In the genomic region with DNA sequence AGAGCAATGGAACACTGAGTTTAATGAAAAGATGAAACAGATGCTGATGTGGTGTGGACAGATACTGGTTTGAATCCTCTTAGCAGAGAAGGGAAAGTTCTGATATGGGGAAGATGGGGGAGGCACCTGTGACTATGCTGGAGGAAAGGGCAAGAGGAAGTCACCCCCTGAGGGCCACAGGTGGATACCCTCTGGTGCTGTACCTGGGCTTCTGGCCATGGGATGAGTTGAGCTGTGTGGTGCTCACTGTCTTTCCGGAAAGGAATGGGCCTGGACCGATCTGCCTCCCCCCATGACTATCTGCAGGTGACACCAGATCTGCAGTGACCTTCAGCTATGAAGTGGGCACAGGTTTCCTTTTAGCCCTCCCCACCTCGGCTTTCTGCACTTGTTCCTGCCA, we compare ENCODE assay signal across 1 cellular context.
A peak's percentile ranks its signal among the peaks of the same experiment; 100 is the strongest.
TF ChIP-seq lines count a peak whose summit lies in the region.

No MANE protein-coding gene starts in this region.

TF ChIP-seq in GM12878, 131 proteins besides CTCF, POLR2A, EP300 and RAD21:
- TF ChIP-seq, protein P1, sequence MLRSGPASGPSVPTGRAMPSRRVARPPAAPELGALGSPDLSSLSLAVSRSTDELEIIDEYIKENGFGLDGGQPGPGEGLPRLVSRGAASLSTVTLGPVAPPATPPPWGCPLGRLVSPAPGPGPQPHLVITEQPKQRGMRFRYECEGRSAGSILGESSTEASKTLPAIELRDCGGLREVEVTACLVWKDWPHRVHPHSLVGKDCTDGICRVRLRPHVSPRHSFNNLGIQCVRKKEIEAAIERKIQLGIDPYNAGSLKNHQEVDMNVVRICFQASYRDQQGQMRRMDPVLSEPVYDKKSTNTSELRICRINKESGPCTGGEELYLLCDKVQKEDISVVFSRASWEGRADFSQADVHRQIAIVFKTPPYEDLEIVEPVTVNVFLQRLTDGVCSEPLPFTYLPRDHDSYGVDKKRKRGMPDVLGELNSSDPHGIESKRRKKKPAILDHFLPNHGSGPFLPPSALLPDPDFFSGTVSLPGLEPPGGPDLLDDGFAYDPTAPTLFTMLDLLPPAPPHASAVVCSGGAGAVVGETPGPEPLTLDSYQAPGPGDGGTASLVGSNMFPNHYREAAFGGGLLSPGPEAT (IDR thresholded peaks at IDR 0.05; ENCODE audit: low read depth) = 0 out of 2 replicates have a peak, but pooled peaks have one; percentile 13
- TF ChIP-seq IKZF1 (conservative IDR thresholded peaks at IDR 0.05) = peak; percentile 23; the same call in 1 of the 2 replicates
- TF ChIP-seq FOS (IDR thresholded peaks at IDR 0.05; ENCODE audit: borderline replicate concordance, extremely low read depth, insufficient read length) = no peak
- peak; percentile 53; the same call in 1 of the 2 replicates for TF ChIP-seq SPI1 (IDR thresholded peaks at IDR 0.05; ENCODE audit: borderline replicate concordance, insufficient read depth, low read depth, low read length)
TF ChIP-seq in GM12878: peak in this region for 3.
